2 cellular contexts compared by ENCODE assay signal in genomic region chr1:145252876-145253275, GRCh38. TPM values are rescaled to one million over a fixed set of nuclear protein-coding genes. Genes with fewer than 3 reads are reported as not detected.
"Had no signal": no experiment of that assay in that cellular context is flagged by ENCODE, and none has a peak within 500 bp of the region (broad histone marks: within the 10 kb centered on the region; RNA-seq: fewer than 3 reads in every experiment).

No MANE protein-coding gene starts in this region.

RNA-seq across cellular contexts. Expression of gene PPIAL4D, which starts 10.9 kb away (rescaled TPM):
- total RNA-seq: G401, GM12878 had no signal
- polyA plus RNA-seq: GM12878 had no signal
